ENCODE assay signal across 10 cellular contexts in genomic region chr2:126972272-126972626, GRCh38.
DNase-seq lines count a peak whose midpoint lies in the region; ATAC-seq and TF ChIP-seq lines count a peak whose summit lies in the region.
"Had no signal": no experiment of that assay in that cellular context is flagged by ENCODE, and none has a peak within 500 bp of the region (broad histone marks: within the 10 kb centered on the region; RNA-seq: fewer than 3 reads in every experiment).

No MANE protein-coding gene starts in this region.

- H3K4me3 ChIP-seq in Caco-2 (ENCODE audit: low read depth, low read length): no peak overlapping the region
- peak overlapping the region; percentile 69 for H3K4me3 ChIP-seq in MM.1S (ENCODE audit: low read length)
- peak overlapping the region; percentile 32 to 61 (median 44) for H3K4me3 ChIP-seq in esophagus squamous epithelium
- peak overlapping the region in 1 of 2 donors; percentile 25 for H3K4me3 ChIP-seq in uterus

- ATAC-seq in sciatic nerve (peak; percentile 3), GM19455 (IDR thresholded peaks at IDR 0.05; ENCODE audit: unreplicated experiment) (no peak)

- TF ChIP-seq CTCF in Caco-2 (IDR thresholded peaks at IDR 0.05; ENCODE audit: insufficient read depth in 1 of 2, low read depth in 1 of 2, low read length in 1 of 2, severe bottlenecking in 1 of 2, unreplicated experiment in 1 of 2): no peak
- no peak for TF ChIP-seq CTCF in MM.1S (IDR thresholded peaks at IDR 0.05; ENCODE audit: low read length)
- TF ChIP-seq CTCF in esophagus squamous epithelium (IDR thresholded peaks at IDR 0.05): no peak
- no peak for TF ChIP-seq CTCF in uterus (IDR thresholded peaks at IDR 0.05)

- TF ChIP-seq POLR2A in esophagus squamous epithelium (IDR thresholded peaks at IDR 0.05) (no peak), uterus (IDR thresholded peaks at IDR 0.05) (no peak)

- H3K27me3 ChIP-seq in Caco-2 (replicated peaks; ENCODE audit: control insufficient read depth, insufficient read depth, low read length) (no peaks in the 10 kb centered on the region), MM.1S (replicated peaks; ENCODE audit: insufficient read depth, low read length) (no peaks in the 10 kb centered on the region), esophagus squamous epithelium (peaks cover 0 to 58% (median 0%) of the 10 kb centered on the region in 4 donors), uterus (no peaks in the 10 kb centered on the region)

- peaks cover 11% of the 10 kb centered on the region for H3K4me1 Mint-ChIP-seq in Caco-2 (ENCODE audit: low read depth, unreplicated experiment)

- no peaks in the 10 kb centered on the region for H3K9me3 ChIP-seq in Caco-2
- no peaks in the 10 kb centered on the region for H3K9me3 ChIP-seq in MM.1S (replicated peaks; ENCODE audit: insufficient read depth, low read length)
- H3K9me3 ChIP-seq in esophagus squamous epithelium: no peaks in the 10 kb centered on the region
- H3K9me3 ChIP-seq in uterus: no peaks in the 10 kb centered on the region
- H3K9me3 ChIP-seq: neutrophil had no signal

- peak overlapping the region; percentile 92; the same call in 1 of the 2 replicates for H3K4me2 ChIP-seq in MM.1S (ENCODE audit: low read depth, low read length)

- H4K20me1 ChIP-seq in MM.1S (ENCODE audit: insufficient read depth, low read length): no peaks in the 10 kb centered on the region

- WGBS in esophagus squamous epithelium, 2 donors: 33 to 83% methylated on average over 2 of the region's 10 CpGs

- no peak for DNase-seq in Caco-2
- no peak for DNase-seq in MM.1S
- DNase-seq in esophagus squamous epithelium (lab: John Stamatoyannopoulos, UW): no peak
- DNase-seq in sciatic nerve (ENCODE audit: low spot score): no peak
- DNase-seq in GDM1 (lab: John Stamatoyannopoulos, UW): no peak
- no peak for DNase-seq in uterus
- no peak for DNase-seq in stimulated activated CD4-positive, alpha-beta T cell treated with anti-CD3 and anti-CD28 coated beads, Interleukin-2, amount 100 ng/mL, for 24 hours

- H3K27ac Mint-ChIP-seq in Caco-2 (ENCODE audit: unreplicated experiment): no peak overlapping the region

- no peaks in the 10 kb centered on the region; the same call in 1 of the 2 replicates for H3K36me3 ChIP-seq in Caco-2 (ENCODE audit: control insufficient read depth, insufficient read depth, low read length)
- H3K36me3 ChIP-seq in MM.1S (replicated peaks; ENCODE audit: insufficient read depth, low read length): no peaks in the 10 kb centered on the region
- no peaks in the 10 kb centered on the region for H3K36me3 ChIP-seq in esophagus squamous epithelium
- H3K36me3 ChIP-seq in uterus: no peaks in the 10 kb centered on the region
- H3K36me3 ChIP-seq: neutrophil had no signal

- peak overlapping the region; percentile 98 for H2AFZ ChIP-seq in MM.1S (ENCODE audit: low read length)

- H3K79me2 ChIP-seq in MM.1S (ENCODE audit: low read length): no peaks in the 10 kb centered on the region

- no peaks in the 10 kb centered on the region for H3F3A ChIP-seq in MM.1S (ENCODE audit: insufficient read depth, low read length)

- H3K4me3 Mint-ChIP-seq in Caco-2 (ENCODE audit: unreplicated experiment): peak overlapping the region; percentile 33

- CTCF ChIA-PET in Caco-2 (lab: Charles Lee): interaction anchor here (0.5 to 3.1 kb wide), 15 partner anchors 16 to 590 kb away, joined by 3 to 17 read pairs (median 4); no protein-coding TSS in a partner anchor

- H3K9ac ChIP-seq in MM.1S (ENCODE audit: low read length): no peak overlapping the region; the same call in 1 of the 2 replicates

- H3K36me3 Mint-ChIP-seq in Caco-2 (ENCODE audit: insufficient read depth, unreplicated experiment): no peaks in the 10 kb centered on the region
- H3K36me3 Mint-ChIP-seq: T-cell had no signal

- H3K4me1 ChIP-seq in Caco-2 (peaks cover 3% of the 10 kb centered on the region; the same call in 1 of the 2 replicates), MM.1S (ENCODE audit: low read length) (no peaks in the 10 kb centered on the region; the same call in 1 of the 2 replicates), esophagus squamous epithelium (peaks cover 7 to 15% (median 7%) of the 10 kb centered on the region in 3 donors), uterus (no peaks in the 10 kb centered on the region)

- peaks cover 3% of the 10 kb centered on the region for H3K27me3 Mint-ChIP-seq in Caco-2 (ENCODE audit: insufficient read depth, unreplicated experiment)

- intact Hi-C loops in Caco-2 (cut with micrococcal nuclease; ENCODE audit: unreplicated experiment) (loop anchor here (1.0 to 10.0 kb wide), 6 partner anchors 24 to 1225 kb away; no protein-coding TSS in a partner anchor), esophagus squamous epithelium (cut with DNase I) (no loop called here), sciatic nerve (cut with DNase I) (no loop called here), uterus (cut with DNase I; ENCODE audit: low total_unique reads) (no loop called here)

- H3K9me3 Mint-ChIP-seq in Caco-2 (ENCODE audit: unreplicated experiment): no peaks in the 10 kb centered on the region
- H3K9me3 Mint-ChIP-seq: T-cell had no signal

- BruUV-seq in Caco-2 (replicated peaks; lab: Mats Ljungman, UMichigan): no TSS peak

- no peaks in the 10 kb centered on the region for H3K9me2 ChIP-seq in MM.1S (replicated peaks; ENCODE audit: insufficient read depth, low read length)

- H3K27ac ChIP-seq in MM.1S (ENCODE audit: low read length) (no peak overlapping the region), esophagus squamous epithelium (peak overlapping the region in 3 of 4 donors; percentile 20 to 54 (median 45)), uterus (peak overlapping the region in 1 of 2 donors; percentile 56)
- H3K27ac ChIP-seq: neutrophil had no signal

- POLR2A ChIA-PET in Caco-2 (lab: Charles Lee): no interaction called here
